1 cellular context compared by ENCODE assay signal in genomic region chr10:118102116-118102515, GRCh38.
TF ChIP-seq lines count a peak whose summit lies in the region.

No MANE protein-coding gene starts in this region.

TF ChIP-seq in HCT116, 20 proteins besides CTCF, POLR2A, EP300 and RAD21 (continued from another document):
- no peak for TF ChIP-seq ZBTB33 (IDR thresholded peaks at IDR 0.05; ENCODE audit: extremely low read depth, insufficient replicate concordance, low read length)
- TF ChIP-seq YY1 (IDR thresholded peaks at IDR 0.05; ENCODE audit: extremely low read depth, insufficient replicate concordance, low read depth, low read length), result no peak
- TF ChIP-seq EZH2 (IDR thresholded peaks at IDR 0.05), result no peak
- TF ChIP-seq TCF7L2 (IDR thresholded peaks at IDR 0.05; ENCODE audit: borderline replicate concordance, extremely low read depth, insufficient read depth, insufficient read length), result no peak
- TF ChIP-seq ZFX (IDR thresholded peaks at IDR 0.05), result no peak
- TF ChIP-seq MAX (IDR thresholded peaks at IDR 0.05), result no peak
- TF ChIP-seq SP1 (IDR thresholded peaks at IDR 0.05; ENCODE audit: low read depth), result no peak
- no peak for TF ChIP-seq EGR1 (IDR thresholded peaks at IDR 0.05; ENCODE audit: low read depth)
- no peak for TF ChIP-seq CEBPB (IDR thresholded peaks at IDR 0.05; ENCODE audit: low read depth)
TF ChIP-seq in HCT116: peak in this region for 0.
